14 cellular contexts compared by ENCODE assay signal in genomic region chr2:176151199-176152099, GRCh38. TPM values are rescaled to one million over a fixed set of nuclear protein-coding genes. Genes with fewer than 3 reads are reported as not detected.
DNase-seq lines count a peak whose midpoint lies in the region; ATAC-seq, FAIRE-seq and TF ChIP-seq lines count a peak whose summit lies in the region.
"Had no signal": no experiment of that assay in that cellular context is flagged by ENCODE, and none has a peak within 500 bp of the region (broad histone marks: within the 10 kb centered on the region; RNA-seq: fewer than 3 reads in every experiment).

Gene HOXD4 (plus strand): TSS chr2:176151550. CDS start chr2:176151634, 84 bp downstream.

- DNase-seq in activated naive CD8-positive, alpha-beta T cell treated with anti-CD3 and anti-CD28 coated beads, Interleukin-2, amount 50 U/mL, for 24 hours, result no peak
- no peak for DNase-seq in activated naive CD8-positive, alpha-beta T cell treated with anti-CD3 and anti-CD28 coated beads for 36 hours
- no peak for DNase-seq in kidney
- DNase-seq in suprapubic skin (ENCODE audit: low spot score in 2 of 2), result no peak
- no peak for DNase-seq in activated gamma-delta T cell treated with Interleukin-2 at 50 U/mL for 16 hours
- no peak for DNase-seq in activated CD4-positive, alpha-beta memory T cell treated with anti-CD3 and anti-CD28 coated beads, Interleukin-2, amount 10 ng/mL, durations not matched to agents 7 days and 5 days
- no peak for DNase-seq in GM19238 (ENCODE audit: insufficient read length, low spot score)
- DNase-seq: DMS79; naive B cell; NCI-H2227 treated with DMSO at 0.1 percent for 48 hours; stimulated activated CD4-positive, alpha-beta T cell treated with anti-CD3 and anti-CD28 coated beads, Interleukin-12 subunit alpha, Interleukin-12 subunit beta, amount 100 ng/mL, for 4 hours; T1000 had no signal

- peaks cover 2 to 6% of the 10 kb centered on the region in 2 donors for H3K36me3 ChIP-seq in kidney (ENCODE audit: control insufficient read depth in 1 of 2, insufficient read depth in 2 of 2, low read length in 2 of 2)
- peaks cover 6% of the 10 kb centered on the region for H3K36me3 ChIP-seq in suprapubic skin

- no peak for ATAC-seq in activated naive CD8-positive, alpha-beta T cell treated with anti-CD3 and anti-CD28 coated beads, Interleukin-2, amount 50 U/mL, for 24 hours

- H3K9me3 ChIP-seq in kidney (ENCODE audit: control insufficient read depth in 1 of 2, low read length in 2 of 2), result no peaks in the 10 kb centered on the region
- no peaks in the 10 kb centered on the region for H3K9me3 ChIP-seq in suprapubic skin

- peak within 1 kb of the TSS; percentile 69 to 84 for H3K9ac ChIP-seq in kidney (ENCODE audit: low read length in 2 of 2)

- peak within 1 kb of the TSS; percentile 44 for H3K4me3 Mint-ChIP-seq in activated naive CD8-positive, alpha-beta T cell
- no peak within 1 kb of the TSS for H3K4me3 Mint-ChIP-seq in activated naive CD8-positive, alpha-beta T cell treated with anti-CD3 and anti-CD28 coated beads, Interleukin-2, amount 50 U/mL, for 24 hours
- peak within 1 kb of the TSS; percentile 40 for H3K4me3 Mint-ChIP-seq in activated naive CD8-positive, alpha-beta T cell treated with anti-CD3 and anti-CD28 coated beads for 36 hours
- no peak within 1 kb of the TSS for H3K4me3 Mint-ChIP-seq in activated CD4-positive, alpha-beta memory T cell treated with anti-CD3 and anti-CD28 coated beads, Interleukin-2, amount 10 ng/mL, durations not matched to agents 7 days and 5 days

- no peak for TF ChIP-seq POLR2A in suprapubic skin (IDR thresholded peaks at IDR 0.05)

- H3K4me1 Mint-ChIP-seq in activated naive CD8-positive, alpha-beta T cell (ENCODE audit: low read depth), result peaks cover 17% of the 10 kb centered on the region
- H3K4me1 Mint-ChIP-seq in activated naive CD8-positive, alpha-beta T cell treated with anti-CD3 and anti-CD28 coated beads, Interleukin-2, amount 50 U/mL, for 24 hours, result peaks cover 3% of the 10 kb centered on the region
- H3K4me1 Mint-ChIP-seq in activated naive CD8-positive, alpha-beta T cell treated with anti-CD3 and anti-CD28 coated beads for 36 hours, result peaks cover 6% of the 10 kb centered on the region
- no peaks in the 10 kb centered on the region for H3K4me1 Mint-ChIP-seq in activated CD4-positive, alpha-beta memory T cell treated with anti-CD3 and anti-CD28 coated beads, Interleukin-2, amount 10 ng/mL, durations not matched to agents 7 days and 5 days

- no peak for FAIRE-seq in kidney (lab: Jason Lieb, UNC)

- no peak within 1 kb of the TSS for H3K27ac Mint-ChIP-seq in activated naive CD8-positive, alpha-beta T cell
- no peak within 1 kb of the TSS for H3K27ac Mint-ChIP-seq in activated naive CD8-positive, alpha-beta T cell treated with anti-CD3 and anti-CD28 coated beads, Interleukin-2, amount 50 U/mL, for 24 hours
- no peak within 1 kb of the TSS for H3K27ac Mint-ChIP-seq in activated naive CD8-positive, alpha-beta T cell treated with anti-CD3 and anti-CD28 coated beads for 36 hours
- no peak within 1 kb of the TSS for H3K27ac Mint-ChIP-seq in activated CD4-positive, alpha-beta memory T cell treated with anti-CD3 and anti-CD28 coated beads, Interleukin-2, amount 10 ng/mL, durations not matched to agents 7 days and 5 days

- POLR2A ChIA-PET in activated CD4-positive, alpha-beta memory T cell treated with anti-CD3 and anti-CD28 coated beads, Interleukin-2, amount 10 ng/mL, durations not matched to agents 7 days and 5 days (lab: Charles Lee), result interaction anchor here (1.0 kb wide), 1 partner anchor 11 kb away, joined by 3 read pairs; no protein-coding TSS in a partner anchor

- peaks cover 12 to 13% of the 10 kb centered on the region in 2 donors for H3K4me1 ChIP-seq in kidney (ENCODE audit: control insufficient read depth in 1 of 2, insufficient read depth in 1 of 2, low read depth in 1 of 2, low read length in 2 of 2)
- H3K4me1 ChIP-seq in suprapubic skin, result peaks cover 8% of the 10 kb centered on the region

- intact Hi-C loops in kidney (cut with DNase I), result no loop called here

- H3K9me3 Mint-ChIP-seq in activated naive CD8-positive, alpha-beta T cell (ENCODE audit: low read depth), result no peaks in the 10 kb centered on the region
- H3K9me3 Mint-ChIP-seq in activated naive CD8-positive, alpha-beta T cell treated with anti-CD3 and anti-CD28 coated beads, Interleukin-2, amount 50 U/mL, for 24 hours, result no peaks in the 10 kb centered on the region
- H3K9me3 Mint-ChIP-seq in activated naive CD8-positive, alpha-beta T cell treated with anti-CD3 and anti-CD28 coated beads for 36 hours, result no peaks in the 10 kb centered on the region
- H3K9me3 Mint-ChIP-seq in activated CD4-positive, alpha-beta memory T cell treated with anti-CD3 and anti-CD28 coated beads, Interleukin-2, amount 10 ng/mL, durations not matched to agents 7 days and 5 days, result no peaks in the 10 kb centered on the region

- peaks cover 55% of the 10 kb centered on the region for H3K27me3 Mint-ChIP-seq in activated naive CD8-positive, alpha-beta T cell
- H3K27me3 Mint-ChIP-seq in activated naive CD8-positive, alpha-beta T cell treated with anti-CD3 and anti-CD28 coated beads, Interleukin-2, amount 50 U/mL, for 24 hours, result peaks cover 93% of the 10 kb centered on the region
- peaks cover 98% of the 10 kb centered on the region for H3K27me3 Mint-ChIP-seq in activated naive CD8-positive, alpha-beta T cell treated with anti-CD3 and anti-CD28 coated beads for 36 hours
- peaks cover 88% of the 10 kb centered on the region for H3K27me3 Mint-ChIP-seq in activated CD4-positive, alpha-beta memory T cell treated with anti-CD3 and anti-CD28 coated beads, Interleukin-2, amount 10 ng/mL, durations not matched to agents 7 days and 5 days

- no peaks in the 10 kb centered on the region for H3K36me3 Mint-ChIP-seq in activated naive CD8-positive, alpha-beta T cell
- H3K36me3 Mint-ChIP-seq in activated naive CD8-positive, alpha-beta T cell treated with anti-CD3 and anti-CD28 coated beads, Interleukin-2, amount 50 U/mL, for 24 hours (ENCODE audit: low read depth), result no peaks in the 10 kb centered on the region
- H3K36me3 Mint-ChIP-seq in activated naive CD8-positive, alpha-beta T cell treated with anti-CD3 and anti-CD28 coated beads for 36 hours, result no peaks in the 10 kb centered on the region
- no peaks in the 10 kb centered on the region for H3K36me3 Mint-ChIP-seq in activated CD4-positive, alpha-beta memory T cell treated with anti-CD3 and anti-CD28 coated beads, Interleukin-2, amount 10 ng/mL, durations not matched to agents 7 days and 5 days (ENCODE audit: low read depth)

- peak within 1 kb of the TSS; percentile 64 to 75 for H3K4me3 ChIP-seq in kidney (ENCODE audit: low read length in 2 of 2)
- peak within 1 kb of the TSS; percentile 24 for H3K4me3 ChIP-seq in suprapubic skin

- no peak for TF ChIP-seq CTCF in kidney (IDR thresholded peaks at IDR 0.05; ENCODE audit: borderline replicate concordance, extremely low read depth, insufficient read depth)
- TF ChIP-seq CTCF in suprapubic skin (IDR thresholded peaks at IDR 0.05), result no peak

- CTCF ChIA-PET in activated CD4-positive, alpha-beta memory T cell treated with anti-CD3 and anti-CD28 coated beads, Interleukin-2, amount 10 ng/mL, durations not matched to agents 7 days and 5 days (lab: Charles Lee), result interaction anchor here (1.3 kb wide), 2 partner anchors 13 to 403 kb away, joined by 3 to 6 read pairs; no protein-coding TSS in a partner anchor

- TF ChIP-seq EP300 in suprapubic skin (IDR thresholded peaks at IDR 0.05), result no peak

- 57% methylated on average over 34 of the region's 52 CpGs for WGBS in suprapubic skin

- H3K27ac ChIP-seq in kidney (ENCODE audit: low read depth in 2 of 2, low read length in 2 of 2) (peak within 1 kb of the TSS; percentile 88 to 93), suprapubic skin (no peak within 1 kb of the TSS)
- H3K27ac ChIP-seq: RWPE1 had no signal

- peaks cover 98% of the 10 kb centered on the region for H3K27me3 ChIP-seq in suprapubic skin

RNA-seq across cellular contexts. Expression of gene HOXD4, which starts in this region (rescaled TPM):
- total RNA-seq in activated naive CD8-positive, alpha-beta T cell treated with anti-CD3 and anti-CD28 coated beads for 36 hours, result not detected
- 27.8 TPM for total RNA-seq in kidney
- 12.1 TPM for polyA plus RNA-seq in kidney (ENCODE audit: insufficient read depth, low read depth, low replicate concordance)
- total RNA-seq in suprapubic skin, result 1 to 10 TPM in 2 of 4 donors, not detected in 2; 1.9 to 3.1 TPM
- total RNA-seq in activated CD4-positive, alpha-beta memory T cell treated with anti-CD3 and anti-CD28 coated beads, Interleukin-2, amount 10 ng/mL, durations not matched to agents 7 days and 5 days, result not detected

Comparison
In these comparisons a context has a peak if more than half of its experiments do, and no peak if none do; other contexts are left out.
1. H3K4me3 Mint-ChIP-seq: peak in activated naive CD8-positive, alpha-beta T cell (single experiment) and activated naive CD8-positive, alpha-beta T cell treated with anti-CD3 and anti-CD28 coated beads for 36 hours (single experiment); none in activated naive CD8-positive, alpha-beta T cell treated with anti-CD3 and anti-CD28 coated beads, Interleukin-2, amount 50 U/mL, for 24 hours (single experiment) and activated CD4-positive, alpha-beta memory T cell treated with anti-CD3 and anti-CD28 coated beads, Interleukin-2, amount 10 ng/mL, durations not matched to agents 7 days and 5 days (single experiment).